ENCODE assay signal across 8 cellular contexts in the genomic region with DNA sequence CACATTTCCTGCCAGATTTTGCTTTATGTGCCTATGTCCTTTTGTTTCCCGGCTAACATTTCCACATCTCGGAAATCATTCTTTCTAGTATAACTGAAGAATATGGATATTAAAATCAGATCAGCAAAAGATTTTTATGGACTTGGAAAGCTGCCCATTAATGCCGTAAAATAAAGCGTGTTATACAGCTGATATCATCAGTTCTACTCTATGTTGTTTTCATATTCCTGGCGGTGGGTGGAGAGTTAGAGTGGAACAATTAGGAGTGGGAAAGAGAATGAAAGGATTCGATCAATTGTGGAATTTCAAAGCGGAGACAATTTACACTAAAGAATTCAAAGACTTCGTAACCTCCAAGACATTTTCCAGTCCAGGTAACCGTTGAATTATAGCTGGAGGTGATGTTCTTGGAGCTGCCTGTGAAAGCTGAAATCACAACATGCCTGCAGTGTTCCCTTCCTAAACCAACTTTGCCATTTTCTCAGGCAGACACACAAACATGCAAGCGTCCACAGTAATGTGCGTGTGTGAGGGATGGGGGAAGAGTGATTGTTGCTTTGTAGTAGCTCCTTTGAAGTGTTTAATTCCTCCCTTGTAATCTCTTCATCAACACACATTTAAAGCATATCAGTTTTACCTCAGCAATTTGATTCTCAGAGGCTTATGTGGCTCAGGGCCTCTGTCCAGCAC.
A peak's percentile ranks its signal among the peaks of the same experiment; 100 is the strongest.
DNase-seq lines count a peak whose midpoint lies in the region; ATAC-seq and TF ChIP-seq lines count a peak whose summit lies in the region.

No MANE protein-coding gene starts in this region.

- no peaks in the 10 kb centered on the region for H3K36me3 ChIP-seq in breast epithelium
- H3K36me3 ChIP-seq in lower lobe of right lung, result no peaks in the 10 kb centered on the region

- peak overlapping the region; percentile 31 to 55 (median 38) for H3K4me3 ChIP-seq in breast epithelium
- peak overlapping the region; percentile 33 for H3K4me3 ChIP-seq in lower lobe of right lung

- ATAC-seq in Right ventricle myocardium superior (ENCODE audit: poor library complexity) (peak; percentile 7), Right ventricle myocardium inferior (no peak), lower lobe of right lung (peak; percentile 6 to 46), HG02870 (IDR thresholded peaks at IDR 0.05; ENCODE audit: unreplicated experiment) (no peak), HG02884 (IDR thresholded peaks at IDR 0.05; ENCODE audit: unreplicated experiment) (no peak)

- no peak for TF ChIP-seq POLR2A in breast epithelium (IDR thresholded peaks at IDR 0.05)

- intact Hi-C loops in Right ventricle myocardium superior (cut with DNase I), result loop anchor here (2.0 kb wide), 1 partner anchor 88 kb away; no protein-coding TSS in a partner anchor
- intact Hi-C loops in Right ventricle myocardium inferior (cut with DNase I), result loop anchor here (1.0 to 5.0 kb wide), 4 partner anchors 45 to 235 kb away; no protein-coding TSS in a partner anchor
- intact Hi-C loops in breast epithelium (cut with DNase I; ENCODE audit: low total_unique reads), result no loop called here
- intact Hi-C loops in lower lobe of right lung (cut with DNase I), result no loop called here

- TF ChIP-seq CTCF in breast epithelium (IDR thresholded peaks at IDR 0.05) (no peak), lower lobe of right lung (IDR thresholded peaks at IDR 0.05) (no peak)

- peak overlapping the region; percentile 36 to 63 for H3K27ac ChIP-seq in breast epithelium
- H3K27ac ChIP-seq in lower lobe of right lung, result peak overlapping the region; percentile 83

- H3K27me3 ChIP-seq in breast epithelium (no peaks in the 10 kb centered on the region), lower lobe of right lung (ENCODE audit: low read depth) (no peaks in the 10 kb centered on the region)

- no peaks in the 10 kb centered on the region for H3K4me1 ChIP-seq in breast epithelium
- peaks cover 41% of the 10 kb centered on the region for H3K4me1 ChIP-seq in lower lobe of right lung

- H3K9me3 ChIP-seq in breast epithelium, result no peaks in the 10 kb centered on the region
- no peaks in the 10 kb centered on the region for H3K9me3 ChIP-seq in lower lobe of right lung

- no peak for DNase-seq in Right ventricle myocardium superior
- no peak for DNase-seq in Right ventricle myocardium inferior (ENCODE audit: missing footprints)
- DNase-seq in breast epithelium (ENCODE audit: low spot score in 2 of 2), result no peak
- DNase-seq in lower lobe of right lung, result no peak
- no peak for DNase-seq in midbrain (lab: John Stamatoyannopoulos, UW)
- no peak for DNase-seq in ecto neural progenitor cell (ENCODE audit: low spot score)

Comparison
In these comparisons a context has a peak if more than half of its experiments do, and no peak if none do; other contexts are left out.
1. ATAC-seq: peak in Right ventricle myocardium superior (single experiment) and lower lobe of right lung (2 of 2); none in Right ventricle myocardium inferior (single experiment), HG02870 (single experiment) and HG02884 (single experiment).
2. intact Hi-C loops: an anchor here in Right ventricle myocardium superior (2.0 kb wide) and Right ventricle myocardium inferior (1.0 to 5.0 kb wide); none called in breast epithelium and lower lobe of right lung.